1 cellular context compared by ENCODE assay signal in the genomic region with DNA sequence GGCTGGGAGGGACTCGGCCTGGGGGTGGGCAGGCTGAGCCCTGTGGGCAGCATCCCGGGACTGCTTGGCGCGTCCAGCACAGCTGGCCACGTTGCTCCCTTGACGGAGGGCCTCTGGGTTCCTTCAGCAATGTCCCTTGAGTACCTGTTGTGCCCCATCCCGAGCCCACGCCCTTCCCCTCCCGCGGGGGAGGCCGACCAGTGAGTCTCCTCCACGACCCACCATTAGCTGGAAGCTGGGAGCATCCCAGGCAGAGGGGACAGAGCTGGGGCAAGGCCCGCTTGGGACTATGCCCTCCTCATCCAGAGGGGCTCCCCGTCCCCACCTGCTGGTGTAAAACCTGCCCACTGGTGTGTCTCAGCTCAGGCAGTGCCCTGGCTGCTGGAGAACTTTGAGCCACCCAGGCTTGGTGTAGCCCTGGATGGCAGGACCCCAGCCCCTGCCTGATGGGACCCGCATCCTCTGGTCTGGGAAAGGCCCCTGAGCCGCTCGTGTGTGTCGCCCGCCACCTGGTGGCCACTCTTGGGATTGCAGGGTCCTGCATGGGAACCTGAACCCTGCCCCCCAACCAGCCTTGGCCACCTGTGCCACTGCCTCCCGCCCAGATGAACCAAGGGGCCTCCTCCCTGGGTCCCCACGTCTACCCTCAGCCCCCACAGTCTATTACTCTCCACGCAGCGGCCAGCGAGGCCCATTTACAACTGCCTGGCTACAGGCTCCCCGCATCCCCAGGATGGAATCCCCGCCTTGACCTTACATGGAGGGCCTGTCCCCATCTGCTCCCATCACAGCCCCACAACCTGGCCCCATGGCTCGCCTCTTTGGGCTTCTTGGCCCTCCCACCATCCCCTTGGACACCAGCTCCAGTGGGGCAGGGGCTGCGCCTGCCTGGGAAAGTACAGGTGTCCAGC.
TF ChIP-seq lines count a peak whose summit lies in the region.

No MANE protein-coding gene starts in this region.

TF ChIP-seq in HepG2, 621 proteins besides CTCF, POLR2A, EP300 and RAD21 (continues in another document):
- no peak for TF ChIP-seq PRMT3 (CRISPR knock-in tag; IDR thresholded peaks at IDR 0.05; ENCODE audit: borderline replicate concordance, low read depth)
- TF ChIP-seq ARNTL (CRISPR knock-in tag; IDR thresholded peaks at IDR 0.05): no peak
- peak; percentile 17; the same call in 1 of the 2 replicates for TF ChIP-seq ETV5 (CRISPR knock-in tag; IDR thresholded peaks at IDR 0.05; ENCODE audit: borderline replicate concordance)
- no peak for TF ChIP-seq NFRKB (IDR thresholded peaks at IDR 0.05)
- TF ChIP-seq MED1 (CRISPR knock-in tag; IDR thresholded peaks at IDR 0.05): no peak
- TF ChIP-seq ZNF207 (IDR thresholded peaks at IDR 0.05; ENCODE audit: borderline replicate concordance): no peak
- TF ChIP-seq RELA (CRISPR knock-in tag; IDR thresholded peaks at IDR 0.05): no peak
- no peak for TF ChIP-seq DNMT3B (CRISPR knock-in tag; conservative IDR thresholded peaks at IDR 0.05)
- no peak for TF ChIP-seq IKZF1 (IDR thresholded peaks at IDR 0.05)
- TF ChIP-seq, protein P1, sequence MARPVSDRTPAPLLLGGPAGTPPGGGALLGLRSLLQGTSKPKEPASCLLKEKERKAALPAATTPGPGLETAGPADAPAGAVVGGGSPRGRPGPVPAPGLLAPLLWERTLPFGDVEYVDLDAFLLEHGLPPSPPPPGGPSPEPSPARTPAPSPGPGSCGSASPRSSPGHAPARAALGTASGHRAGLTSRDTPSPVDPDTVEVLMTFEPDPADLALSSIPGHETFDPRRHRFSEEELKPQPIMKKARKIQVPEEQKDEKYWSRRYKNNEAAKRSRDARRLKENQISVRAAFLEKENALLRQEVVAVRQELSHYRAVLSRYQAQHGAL (CRISPR knock-in tag; IDR thresholded peaks at IDR 0.05; ENCODE audit: not compliant biosample characterization): no peak
- no peak for TF ChIP-seq ZNF782 (CRISPR knock-in tag; IDR thresholded peaks at IDR 0.05; ENCODE audit: borderline replicate concordance)
- no peak for TF ChIP-seq U2AF2 (IDR thresholded peaks at IDR 0.05; ENCODE audit: low read depth, low read length)
- TF ChIP-seq, protein P2, sequence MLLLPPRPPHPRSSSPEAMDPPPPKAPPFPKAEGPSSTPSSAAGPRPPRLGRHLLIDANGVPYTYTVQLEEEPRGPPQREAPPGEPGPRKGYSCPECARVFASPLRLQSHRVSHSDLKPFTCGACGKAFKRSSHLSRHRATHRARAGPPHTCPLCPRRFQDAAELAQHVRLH (CRISPR knock-in tag; IDR thresholded peaks at IDR 0.05; ENCODE audit: borderline replicate concordance, low read depth): no peak
- TF ChIP-seq, protein P3, sequence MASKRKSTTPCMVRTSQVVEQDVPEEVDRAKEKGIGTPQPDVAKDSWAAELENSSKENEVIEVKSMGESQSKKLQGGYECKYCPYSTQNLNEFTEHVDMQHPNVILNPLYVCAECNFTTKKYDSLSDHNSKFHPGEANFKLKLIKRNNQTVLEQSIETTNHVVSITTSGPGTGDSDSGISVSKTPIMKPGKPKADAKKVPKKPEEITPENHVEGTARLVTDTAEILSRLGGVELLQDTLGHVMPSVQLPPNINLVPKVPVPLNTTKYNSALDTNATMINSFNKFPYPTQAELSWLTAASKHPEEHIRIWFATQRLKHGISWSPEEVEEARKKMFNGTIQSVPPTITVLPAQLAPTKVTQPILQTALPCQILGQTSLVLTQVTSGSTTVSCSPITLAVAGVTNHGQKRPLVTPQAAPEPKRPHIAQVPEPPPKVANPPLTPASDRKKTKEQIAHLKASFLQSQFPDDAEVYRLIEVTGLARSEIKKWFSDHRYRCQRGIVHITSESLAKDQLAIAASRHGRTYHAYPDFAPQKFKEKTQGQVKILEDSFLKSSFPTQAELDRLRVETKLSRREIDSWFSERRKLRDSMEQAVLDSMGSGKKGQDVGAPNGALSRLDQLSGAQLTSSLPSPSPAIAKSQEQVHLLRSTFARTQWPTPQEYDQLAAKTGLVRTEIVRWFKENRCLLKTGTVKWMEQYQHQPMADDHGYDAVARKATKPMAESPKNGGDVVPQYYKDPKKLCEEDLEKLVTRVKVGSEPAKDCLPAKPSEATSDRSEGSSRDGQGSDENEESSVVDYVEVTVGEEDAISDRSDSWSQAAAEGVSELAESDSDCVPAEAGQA (IDR thresholded peaks at IDR 0.05; ENCODE audit: low read depth): 0 out of 2 replicates have a peak, but pooled peaks have one; percentile 38
- TF ChIP-seq, protein P3 (CRISPR knock-in tag; IDR thresholded peaks at IDR 0.05; ENCODE audit: borderline replicate concordance): no peak
- TF ChIP-seq POLR2G (IDR thresholded peaks at IDR 0.05; ENCODE audit: low read depth, low read length): peak; percentile 46; the same call in 1 of the 2 replicates
- no peak for TF ChIP-seq RFX5 (IDR thresholded peaks at IDR 0.05; ENCODE audit: low read depth, low read length)
- TF ChIP-seq, protein P4, sequence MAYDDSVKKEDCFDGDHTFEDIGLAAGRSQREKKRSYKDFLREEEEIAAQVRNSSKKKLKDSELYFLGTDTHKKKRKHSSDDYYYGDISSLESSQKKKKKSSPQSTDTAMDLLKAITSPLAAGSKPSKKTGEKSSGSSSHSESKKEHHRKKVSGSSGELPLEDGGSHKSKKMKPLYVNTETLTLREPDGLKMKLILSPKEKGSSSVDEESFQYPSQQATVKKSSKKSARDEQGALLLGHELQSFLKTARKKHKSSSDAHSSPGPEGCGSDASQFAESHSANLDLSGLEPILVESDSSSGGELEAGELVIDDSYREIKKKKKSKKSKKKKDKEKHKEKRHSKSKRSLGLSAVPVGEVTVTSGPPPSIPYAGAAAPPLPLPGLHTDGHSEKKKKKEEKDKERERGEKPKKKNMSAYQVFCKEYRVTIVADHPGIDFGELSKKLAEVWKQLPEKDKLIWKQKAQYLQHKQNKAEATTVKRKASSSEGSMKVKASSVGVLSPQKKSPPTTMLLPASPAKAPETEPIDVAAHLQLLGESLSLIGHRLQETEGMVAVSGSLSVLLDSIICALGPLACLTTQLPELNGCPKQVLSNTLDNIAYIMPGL (CRISPR knock-in tag; IDR thresholded peaks at IDR 0.05; ENCODE audit: borderline replicate concordance in 1 of 2, low read depth in 1 of 2): no peak
- TF ChIP-seq ARHGAP35 (CRISPR knock-in tag; IDR thresholded peaks at IDR 0.05; ENCODE audit: borderline replicate concordance): no peak
- TF ChIP-seq, protein P5, sequence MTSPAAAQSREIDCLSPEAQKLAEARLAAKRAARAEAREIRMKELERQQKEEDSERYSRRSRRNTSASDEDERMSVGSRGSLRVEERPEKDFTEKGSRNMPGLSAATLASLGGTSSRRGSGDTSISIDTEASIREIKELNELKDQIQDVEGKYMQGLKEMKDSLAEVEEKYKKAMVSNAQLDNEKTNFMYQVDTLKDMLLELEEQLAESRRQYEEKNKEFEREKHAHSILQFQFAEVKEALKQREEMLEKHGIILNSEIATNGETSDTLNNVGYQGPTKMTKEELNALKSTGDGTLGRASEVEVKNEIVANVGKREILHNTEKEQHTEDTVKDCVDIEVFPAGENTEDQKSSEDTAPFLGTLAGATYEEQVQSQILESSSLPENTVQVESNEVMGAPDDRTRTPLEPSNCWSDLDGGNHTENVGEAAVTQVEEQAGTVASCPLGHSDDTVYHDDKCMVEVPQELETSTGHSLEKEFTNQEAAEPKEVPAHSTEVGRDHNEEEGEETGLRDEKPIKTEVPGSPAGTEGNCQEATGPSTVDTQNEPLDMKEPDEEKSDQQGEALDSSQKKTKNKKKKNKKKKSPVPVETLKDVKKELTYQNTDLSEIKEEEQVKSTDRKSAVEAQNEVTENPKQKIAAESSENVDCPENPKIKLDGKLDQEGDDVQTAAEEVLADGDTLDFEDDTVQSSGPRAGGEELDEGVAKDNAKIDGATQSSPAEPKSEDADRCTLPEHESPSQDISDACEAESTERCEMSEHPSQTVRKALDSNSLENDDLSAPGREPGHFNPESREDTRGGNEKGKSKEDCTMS (CRISPR knock-in tag; conservative IDR thresholded peaks at IDR 0.05): no peak
- TF ChIP-seq, protein P6, sequence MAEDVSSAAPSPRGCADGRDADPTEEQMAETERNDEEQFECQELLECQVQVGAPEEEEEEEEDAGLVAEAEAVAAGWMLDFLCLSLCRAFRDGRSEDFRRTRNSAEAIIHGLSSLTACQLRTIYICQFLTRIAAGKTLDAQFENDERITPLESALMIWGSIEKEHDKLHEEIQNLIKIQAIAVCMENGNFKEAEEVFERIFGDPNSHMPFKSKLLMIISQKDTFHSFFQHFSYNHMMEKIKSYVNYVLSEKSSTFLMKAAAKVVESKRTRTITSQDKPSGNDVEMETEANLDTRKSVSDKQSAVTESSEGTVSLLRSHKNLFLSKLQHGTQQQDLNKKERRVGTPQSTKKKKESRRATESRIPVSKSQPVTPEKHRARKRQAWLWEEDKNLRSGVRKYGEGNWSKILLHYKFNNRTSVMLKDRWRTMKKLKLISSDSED (CRISPR knock-in tag; IDR thresholded peaks at IDR 0.05): no peak
- TF ChIP-seq RBM39 (IDR thresholded peaks at IDR 0.05; ENCODE audit: low read depth, low read length, poor library complexity, severe bottlenecking): peak; percentile 55
- TF ChIP-seq JUNB (CRISPR knock-in tag; IDR thresholded peaks at IDR 0.05; ENCODE audit: borderline replicate concordance): no peak
- no peak for TF ChIP-seq ZNF282 (IDR thresholded peaks at IDR 0.05; ENCODE audit: partially characterized antibody)
- no peak for TF ChIP-seq LCORL (IDR thresholded peaks at IDR 0.05)
- 0 out of 2 replicates have a peak, but pooled peaks have one; percentile 31 for TF ChIP-seq LCORL (CRISPR knock-in tag; IDR thresholded peaks at IDR 0.05)
- 0 out of 2 replicates have a peak, but pooled peaks have one; percentile 29 for TF ChIP-seq ZNF224 (CRISPR knock-in tag; IDR thresholded peaks at IDR 0.05)
- no peak for TF ChIP-seq ARID2 (CRISPR knock-in tag; IDR thresholded peaks at IDR 0.05; ENCODE audit: borderline replicate concordance)
- TF ChIP-seq, protein P7, sequence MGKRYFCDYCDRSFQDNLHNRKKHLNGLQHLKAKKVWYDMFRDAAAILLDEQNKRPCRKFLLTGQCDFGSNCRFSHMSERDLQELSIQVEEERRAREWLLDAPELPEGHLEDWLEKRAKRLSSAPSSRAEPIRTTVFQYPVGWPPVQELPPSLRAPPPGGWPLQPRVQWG (CRISPR knock-in tag; IDR thresholded peaks at IDR 0.05; ENCODE audit: borderline replicate concordance, low read depth): no peak
- no peak for TF ChIP-seq HNRNPUL1 (IDR thresholded peaks at IDR 0.05; ENCODE audit: low read depth, low read length)
- TF ChIP-seq PTBP1 (IDR thresholded peaks at IDR 0.05; ENCODE audit: low read depth, low read length, poor library complexity, severe bottlenecking): no peak
- no peak for TF ChIP-seq NR3C1 (CRISPR knock-in tag; IDR thresholded peaks at IDR 0.05)
- no peak for TF ChIP-seq CHCHD3 (CRISPR knock-in tag; IDR thresholded peaks at IDR 0.05)
- TF ChIP-seq, protein P8, sequence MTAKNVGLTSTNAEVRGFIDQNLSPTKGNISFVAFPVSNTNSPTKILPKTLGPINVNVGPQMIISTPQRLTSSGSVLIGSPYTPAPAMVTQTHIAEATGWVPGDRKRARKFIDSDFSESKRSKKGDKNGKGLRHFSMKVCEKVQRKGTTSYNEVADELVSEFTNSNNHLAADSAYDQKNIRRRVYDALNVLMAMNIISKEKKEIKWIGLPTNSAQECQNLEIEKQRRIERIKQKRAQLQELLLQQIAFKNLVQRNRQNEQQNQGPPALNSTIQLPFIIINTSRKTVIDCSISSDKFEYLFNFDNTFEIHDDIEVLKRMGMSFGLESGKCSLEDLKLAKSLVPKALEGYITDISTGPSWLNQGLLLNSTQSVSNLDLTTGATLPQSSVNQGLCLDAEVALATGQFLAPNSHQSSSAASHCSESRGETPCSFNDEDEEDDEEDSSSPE (CRISPR knock-in tag; IDR thresholded peaks at IDR 0.05): no peak
- no peak for TF ChIP-seq TCF12 (IDR thresholded peaks at IDR 0.05)
- TF ChIP-seq TCF12 (CRISPR knock-in tag; IDR thresholded peaks at IDR 0.05): no peak
- TF ChIP-seq ZBTB38 (CRISPR knock-in tag; IDR thresholded peaks at IDR 0.05): peak; percentile 48; the same call in 1 of the 2 replicates
- TF ChIP-seq SOX6 (IDR thresholded peaks at IDR 0.05): no peak
- no peak for TF ChIP-seq SOX6 (CRISPR knock-in tag; IDR thresholded peaks at IDR 0.05)
- no peak for TF ChIP-seq ZFP62 (CRISPR knock-in tag; IDR thresholded peaks at IDR 0.05)
- peak; percentile 88 for TF ChIP-seq RBM22 (optimal IDR thresholded peaks at IDR 0.05; ENCODE audit: low read length)
- 0 out of 2 replicates have a peak, but pooled peaks have one; percentile 38 for TF ChIP-seq SMC3 (IDR thresholded peaks at IDR 0.05; ENCODE audit: low read length)
- no peak for TF ChIP-seq CHD2 (IDR thresholded peaks at IDR 0.05; ENCODE audit: low read depth, low read length)
- no peak for TF ChIP-seq MIXL1 (CRISPR knock-in tag; IDR thresholded peaks at IDR 0.05)
- TF ChIP-seq, protein P9, sequence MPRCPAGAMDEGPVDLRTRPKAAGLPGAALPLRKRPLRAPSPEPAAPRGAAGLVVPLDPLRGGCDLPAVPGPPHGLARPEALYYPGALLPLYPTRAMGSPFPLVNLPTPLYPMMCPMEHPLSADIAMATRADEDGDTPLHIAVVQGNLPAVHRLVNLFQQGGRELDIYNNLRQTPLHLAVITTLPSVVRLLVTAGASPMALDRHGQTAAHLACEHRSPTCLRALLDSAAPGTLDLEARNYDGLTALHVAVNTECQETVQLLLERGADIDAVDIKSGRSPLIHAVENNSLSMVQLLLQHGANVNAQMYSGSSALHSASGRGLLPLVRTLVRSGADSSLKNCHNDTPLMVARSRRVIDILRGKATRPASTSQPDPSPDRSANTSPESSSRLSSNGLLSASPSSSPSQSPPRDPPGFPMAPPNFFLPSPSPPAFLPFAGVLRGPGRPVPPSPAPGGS (CRISPR knock-in tag; IDR thresholded peaks at IDR 0.05): peak; percentile 75; the same call in 1 of the 2 replicates
- no peak for TF ChIP-seq FOXA1 (IDR thresholded peaks at IDR 0.05)
- TF ChIP-seq FOXA1 (CRISPR knock-in tag; IDR thresholded peaks at IDR 0.05): no peak
- no peak for TF ChIP-seq ZNF33A (CRISPR knock-in tag; IDR thresholded peaks at IDR 0.05; ENCODE audit: borderline replicate concordance)
- peak; percentile 45 for TF ChIP-seq TAF15 (IDR thresholded peaks at IDR 0.05; ENCODE audit: low read depth, low read length, poor library complexity, severe bottlenecking)
- TF ChIP-seq EZH2 (conservative IDR thresholded peaks at IDR 0.05; ENCODE audit: low read depth, low read length): no peak
- TF ChIP-seq ZNF724P (CRISPR knock-in tag; IDR thresholded peaks at IDR 0.05; ENCODE audit: borderline replicate concordance): 0 out of 2 replicates have a peak, but pooled peaks have one; percentile 40
- no peak; the same call in 1 of the 2 replicates for TF ChIP-seq NRL (CRISPR knock-in tag; IDR thresholded peaks at IDR 0.05; ENCODE audit: borderline replicate concordance)
